8 cellular contexts compared by ENCODE assay signal in the genomic region with DNA sequence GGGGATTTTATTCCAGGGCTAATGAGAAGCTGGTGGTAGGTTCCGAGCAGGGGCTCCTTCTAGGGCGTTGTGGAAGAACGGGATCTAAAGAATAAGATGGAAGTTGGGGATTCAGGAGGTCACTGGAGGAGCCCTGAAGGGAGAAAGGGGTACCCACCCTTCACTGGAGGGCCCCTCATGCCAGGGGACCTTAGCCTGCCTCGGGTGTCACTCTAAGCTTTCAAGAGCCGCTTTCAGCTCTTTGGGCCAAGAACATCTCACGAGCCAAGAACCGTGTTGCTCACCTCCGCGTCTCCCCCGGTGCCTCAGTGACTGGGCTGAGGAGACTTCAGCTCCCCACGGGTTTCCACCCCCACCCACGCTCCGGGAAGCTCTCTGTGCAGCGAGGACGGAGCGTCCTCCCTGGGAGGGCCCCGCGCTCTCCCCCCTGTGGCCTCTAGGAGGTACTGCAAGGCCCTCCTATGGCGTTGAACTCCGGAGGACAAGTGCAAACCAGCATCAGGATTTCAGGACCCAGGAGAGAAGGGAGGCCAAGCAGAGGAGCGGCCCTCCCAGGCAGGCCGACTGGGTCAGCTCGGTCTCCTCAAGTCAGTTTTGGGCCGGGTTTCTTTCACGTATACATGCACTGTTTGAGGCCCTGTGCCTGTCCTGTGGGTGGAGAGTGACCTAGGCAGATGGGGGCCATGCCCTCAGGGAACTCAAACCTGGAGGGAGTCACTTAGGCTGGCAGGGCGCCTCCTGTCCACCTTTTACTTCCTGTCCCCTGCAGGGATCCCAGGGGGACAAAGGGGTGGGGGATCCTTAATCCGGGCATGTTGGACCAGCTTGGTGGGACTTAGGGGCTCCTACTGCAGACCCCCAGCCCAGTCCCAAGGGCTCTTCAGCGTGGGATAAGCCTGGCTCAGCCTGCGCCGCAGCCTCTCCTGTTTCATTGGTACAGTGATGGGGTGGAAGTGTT. TPM values are rescaled to one million over a fixed set of nuclear protein-coding genes. Genes with fewer than 3 reads are reported as not detected.
DNase-seq lines count a peak whose midpoint lies in the region; ATAC-seq, FAIRE-seq and TF ChIP-seq lines count a peak whose summit lies in the region.

No MANE protein-coding gene starts in this region.

- H3K4me1 Mint-ChIP-seq in naive thymus-derived CD4-positive, alpha-beta T cell = peaks cover 0 to 9% (median 6%) of the 10 kb centered on the region in 7 donors

- FAIRE-seq in H54 (lab: Jason Lieb, UNC) = no peak

- DNase-seq in H54 (ENCODE audit: insufficient read length, low spot score) = peak; percentile 93
- DNase-seq in NOMO-1 (lab: John Stamatoyannopoulos, UW; ENCODE audit: unreplicated experiment in 2 of 2) = peak; percentile 34 to 35
- peak; percentile 86 for DNase-seq in activated CD8-positive, alpha-beta memory T cell treated with anti-CD3 and anti-CD28 coated beads, Interleukin-2, amount 50 U/mL, for 48 hours
- DNase-seq in epithelial cell of esophagus (ENCODE audit: low read depth) = peak; percentile 75
- DNase-seq in naive thymus-derived CD4-positive, alpha-beta T cell = peak; percentile 38 to 81 (median 60)
- DNase-seq in stimulated activated CD8-positive, alpha-beta memory T cell treated with anti-CD3 and anti-CD28 coated beads, Interleukin-7, amount 100 ng/mL, for 48 hours (ENCODE audit: extremely low read depth in 1 of 2, low read depth in 1 of 2) = peak; percentile 45 to 74

- POLR2A ChIA-PET in naive thymus-derived CD4-positive, alpha-beta T cell (lab: Charles Lee) = interaction anchor here (0.6 kb wide), 1 partner anchor 21 kb away, joined by 3 read pairs; no protein-coding TSS in a partner anchor

- H3K36me3 ChIP-seq in naive thymus-derived CD4-positive, alpha-beta T cell (ENCODE audit: control insufficient read depth in 2 of 3, insufficient read depth in 3 of 3, low read length in 3 of 3) = no peaks in the 10 kb centered on the region

- peaks cover 0 to 12% (median 0%) of the 10 kb centered on the region in 5 donors for H3K27me3 Mint-ChIP-seq in naive thymus-derived CD4-positive, alpha-beta T cell

- no peak overlapping the region for H3K27ac ChIP-seq in C4-2B
- no peak overlapping the region for H3K27ac ChIP-seq in naive thymus-derived CD4-positive, alpha-beta T cell (ENCODE audit: low read depth, low read length)

- H3K4me3 Mint-ChIP-seq in naive thymus-derived CD4-positive, alpha-beta T cell = peak overlapping the region in 7 of 10 donors; percentile 17 to 62 (median 45)

- H3K9me3 Mint-ChIP-seq in naive thymus-derived CD4-positive, alpha-beta T cell = no peaks in the 10 kb centered on the region

- no peak overlapping the region for H3K4me3 ChIP-seq in epithelial cell of esophagus (ENCODE audit: low read length)
- H3K4me3 ChIP-seq in naive thymus-derived CD4-positive, alpha-beta T cell (ENCODE audit: low read length) = no peak overlapping the region

- no peaks in the 10 kb centered on the region for H3K27me3 ChIP-seq in naive thymus-derived CD4-positive, alpha-beta T cell (ENCODE audit: control insufficient read depth in 2 of 2, insufficient read depth in 2 of 2, low read length in 2 of 2)

- intact Hi-C loops in naive thymus-derived CD4-positive, alpha-beta T cell (cut with micrococcal nuclease) = loop anchor here (1.0 to 10.0 kb wide), 6 partner anchors 33 to 431 kb away; no protein-coding TSS in a partner anchor

- no peaks in the 10 kb centered on the region for H3K4me1 ChIP-seq in naive thymus-derived CD4-positive, alpha-beta T cell (ENCODE audit: control insufficient read depth in 2 of 2, insufficient read depth in 2 of 2, low read length in 2 of 2)

- peak; percentile 99 for ATAC-seq in naive thymus-derived CD4-positive, alpha-beta T cell
- ATAC-seq in HG02870 (IDR thresholded peaks at IDR 0.05; ENCODE audit: unreplicated experiment) = no peak

- H3K27ac Mint-ChIP-seq in naive thymus-derived CD4-positive, alpha-beta T cell = peak overlapping the region in 3 of 9 donors; percentile 22 to 62 (median 47)

- CTCF ChIA-PET in naive thymus-derived CD4-positive, alpha-beta T cell (lab: Charles Lee) = interaction anchor here (0.6 to 1.6 kb wide), 14 partner anchors 20 to 451 kb away, joined by 3 to 15 read pairs (median 3); partner anchors contain the start of gene FFAR1

- H3K36me3 Mint-ChIP-seq in naive thymus-derived CD4-positive, alpha-beta T cell = no peaks in the 10 kb centered on the region

- TF ChIP-seq CTCF in C4-2B (conservative IDR thresholded peaks at IDR 0.05) = peak; percentile 95
- peak; percentile 98 for TF ChIP-seq CTCF in epithelial cell of esophagus (IDR thresholded peaks at IDR 0.05; ENCODE audit: insufficient read depth, low read depth, low read length, missing control alignments)

- H3K9me3 ChIP-seq in naive thymus-derived CD4-positive, alpha-beta T cell (ENCODE audit: control insufficient read depth in 2 of 3, low read length in 3 of 3) = no peaks in the 10 kb centered on the region

- TF ChIP-seq POLR2A in H54 (IDR thresholded peaks at IDR 0.05; ENCODE audit: low read depth, low read length) = no peak

RNA-seq across cellular contexts. Expression of gene KRTDAP, which starts 5.1 kb away (rescaled TPM):
- not detected for total RNA-seq in naive thymus-derived CD4-positive, alpha-beta T cell
- polyA plus RNA-seq in naive thymus-derived CD4-positive, alpha-beta T cell = not detected

RNA-seq across cellular contexts. Expression of gene DMKN, which starts 18.1 kb away (rescaled TPM):
- under 1 TPM in 2 of 5 experiments, not detected in 3; 0.54 to 0.76 TPM for total RNA-seq in naive thymus-derived CD4-positive, alpha-beta T cell
- not detected for polyA plus RNA-seq in naive thymus-derived CD4-positive, alpha-beta T cell

RNA-seq across cellular contexts. Expression of gene SBSN, which starts 32.7 kb away (rescaled TPM):
- not detected for total RNA-seq in naive thymus-derived CD4-positive, alpha-beta T cell
- polyA plus RNA-seq in naive thymus-derived CD4-positive, alpha-beta T cell = not detected

RNA-seq across cellular contexts. Expression of gene GAPDHS, which starts 37.9 kb away (rescaled TPM):
- total RNA-seq in naive thymus-derived CD4-positive, alpha-beta T cell = not detected
- polyA plus RNA-seq in naive thymus-derived CD4-positive, alpha-beta T cell = not detected

RNA-seq across cellular contexts. Expression of gene FFAR2, which starts 47.3 kb away (rescaled TPM):
- total RNA-seq in naive thymus-derived CD4-positive, alpha-beta T cell = 1 to 10 TPM in 2 of 5 experiments, not detected in 3; 2.2 to 7.1 TPM
- not detected for polyA plus RNA-seq in naive thymus-derived CD4-positive, alpha-beta T cell

Comparison
In these comparisons a context has a peak if more than half of its experiments do, and no peak if none do; other contexts are left out.
1. DNase-seq: peak in every context shown above with its lines; median percentile 93 in H54; 86 in activated CD8-positive, alpha-beta memory T cell treated with anti-CD3 and anti-CD28 coated beads, Interleukin-2, amount 50 U/mL, for 48 hours; 75 in epithelial cell of esophagus; 60 in naive thymus-derived CD4-positive, alpha-beta T cell; 60 in stimulated activated CD8-positive, alpha-beta memory T cell treated with anti-CD3 and anti-CD28 coated beads, Interleukin-7, amount 100 ng/mL, for 48 hours; 34 in NOMO-1.